Comparison of ENCODE assay signal across 28 cellular contexts in genomic region chr10:133082685-133083421, GRCh38. TPM values are rescaled to one million over a fixed set of nuclear protein-coding genes. Genes with fewer than 3 reads are reported as not detected.
DNase-seq lines count a peak whose midpoint lies in the region; TF ChIP-seq lines count a peak whose summit lies in the region.
"Had no signal": no experiment of that assay in that cellular context is flagged by ENCODE, and none has a peak within 500 bp of the region (broad histone marks: within the 10 kb centered on the region; RNA-seq: fewer than 3 reads in every experiment).

No MANE protein-coding gene starts in this region.

- H3K36me3 Mint-ChIP-seq in nephron progenitor cell (ENCODE audit: low read depth), result no peaks in the 10 kb centered on the region
- H3K36me3 Mint-ChIP-seq: CD4-positive, alpha-beta memory T cell had no signal

- no peak for TF ChIP-seq CTCF in dorsolateral prefrontal cortex (IDR thresholded peaks at IDR 0.05 in 54 of 56, conservative IDR thresholded peaks at IDR 0.05 in 2 of 56; ENCODE audit: low read depth in 1 of 56, partially characterized antibody in 56 of 56)
- TF ChIP-seq CTCF in nephron progenitor cell (IDR thresholded peaks at IDR 0.05), result no peak

- no peak overlapping the region for H3K4me3 Mint-ChIP-seq in nephron progenitor cell
- H3K4me3 Mint-ChIP-seq: CD4-positive, alpha-beta memory T cell; H9; HFFc6 had no signal

- intact Hi-C loops in dorsolateral prefrontal cortex (cut with DNase I) (loop anchor here in 1 of 2 donors (10.0 kb wide), 1 partner anchor 138 kb away; the partner anchor contains the start of gene CFAP46), cardiac septum (cut with DNase I) (no loop called here)

- H3K4me1 Mint-ChIP-seq in nephron progenitor cell, result peaks cover 4% of the 10 kb centered on the region

- peak overlapping the region in 55 of 59 donors; percentile 6 to 96 (median 76) for H3K27ac ChIP-seq in dorsolateral prefrontal cortex
- H3K27ac ChIP-seq: 22Rv1; BLaER1 treated with 17β-estradiol and CSF1 and Interleukin-3, amounts not matched to agents 10 nM and 100 nM; Peyer's patch; SJCRH30 had no signal

- peaks cover 0 to 23% (median 0%) of the 10 kb centered on the region in 45 donors for H3K27me3 ChIP-seq in dorsolateral prefrontal cortex
- H3K27me3 ChIP-seq: Peyer's patch, SJCRH30 had no signal

- peaks cover 54% of the 10 kb centered on the region for H3K27me3 Mint-ChIP-seq in nephron progenitor cell (ENCODE audit: low read depth, poor library complexity)

- H3K27ac Mint-ChIP-seq in nephron progenitor cell, result no peak overlapping the region
- H3K27ac Mint-ChIP-seq: CD4-positive, alpha-beta memory T cell; H9; HFFc6 had no signal

- H3K9me3 Mint-ChIP-seq in nephron progenitor cell, result no peaks in the 10 kb centered on the region
- H3K9me3 Mint-ChIP-seq: H9 had no signal

- peak; percentile 16 for DNase-seq in DMS 273 (lab: John Stamatoyannopoulos, UW; ENCODE audit: unreplicated experiment)
- DNase-seq in DMS 273 treated with DMSO at 0.1 percent for 48 hours (lab: John Stamatoyannopoulos, UW), result no peak
- peak in 4 of 10 donors; percentile 54 to 67 (median 64) for DNase-seq in dorsolateral prefrontal cortex
- peak; percentile 66 for DNase-seq in left kidney (ENCODE audit: low read depth, low spot score)
- peak; percentile 30 for DNase-seq in superior temporal gyrus (ENCODE audit: extremely low spot score)
- DNase-seq in hippocampal formation (lab: John Stamatoyannopoulos, UW), result no peak
- no peak for DNase-seq in cardiac septum (ENCODE audit: low spot score)
- DNase-seq in nephron progenitor cell, result no peak
- DNase-seq: Caco-2; CD4-positive, alpha-beta memory T cell; DMS153; GF-D8; H9; HFFc6; KBM-7; MM.1S; NCI-H1092; NCI-H1436; NCI-H187 treated with DMSO at 0.1 percent for 48 hours; NCI-H226; NCI-H510A treated with DMSO at 0.1 percent for 48 hours; NCI-H82; Peyer's patch; SJCRH30 had no signal

- H3K4me3 ChIP-seq in dorsolateral prefrontal cortex, result peak overlapping the region in 36 of 59 donors; percentile 2 to 49 (median 26)
- H3K4me3 ChIP-seq: BLaER1 treated with 17β-estradiol and CSF1 and Interleukin-3, amounts not matched to agents 10 nM and 100 nM; Peyer's patch; SJCRH30 had no signal

RNA-seq across cellular contexts. Expression of gene ADGRA1, which starts 4.9 kb away (rescaled TPM):
- total RNA-seq in dorsolateral prefrontal cortex, result 10 to 100 TPM; 11.7 to 48.6 (median 31.6) TPM
- total RNA-seq in cardiac septum, result 0.19 TPM
- total RNA-seq: Caco-2; CD4-positive, alpha-beta memory T cell; Daoy; HFFc6; OCI-LY7; Peyer's patch had no signal

Comparison
In these comparisons a context has a peak if more than half of its experiments do, and no peak if none do; other contexts are left out.
1. DNase-seq: peak in DMS 273 (single experiment), left kidney (single experiment) and superior temporal gyrus (single experiment); none in DMS 273 treated with DMSO at 0.1 percent for 48 hours (single experiment), hippocampal formation (0 of 2), cardiac septum (single experiment) and nephron progenitor cell (single experiment).
2. RNA of gene ADGRA1, which starts 4.9 kb away (total RNA-seq): 11.7 to 48.6 TPM in dorsolateral prefrontal cortex; 0.19 TPM in cardiac septum (single experiment); every median in the first group is over 10 times any median in the second.